In genomic region chr20:6827472-6827871, GRCh38 we compare ENCODE assay signal across 24 cellular contexts. TPM values are rescaled to one million over a fixed set of nuclear protein-coding genes. Genes with fewer than 3 reads are reported as not detected.
DNase-seq lines count a peak whose midpoint lies in the region; ATAC-seq, FAIRE-seq and TF ChIP-seq lines count a peak whose summit lies in the region.
"Had no signal": no experiment of that assay in that cellular context is flagged by ENCODE, and none has a peak within 500 bp of the region (broad histone marks: within the 10 kb centered on the region; RNA-seq: fewer than 3 reads in every experiment).

No MANE protein-coding gene starts in this region.

- no peaks in the 10 kb centered on the region for H3K79me1 ChIP-seq in mesendoderm (ENCODE audit: low read length)

- H3K4me1 ChIP-seq in HepG2 (ENCODE audit: insufficient read depth, low read length) (no peaks in the 10 kb centered on the region), right lobe of liver (peaks cover 0 to 3% (median 0%) of the 10 kb centered on the region in 4 donors), mesendoderm (ENCODE audit: control insufficient read depth, low read depth, low read length) (no peaks in the 10 kb centered on the region)
- H3K4me1 ChIP-seq: BE2C, BLaER1 had no signal

- intact Hi-C loops in HepG2 (cut with micrococcal nuclease; ENCODE audit: unreplicated experiment), result loop anchor here (5.0 kb wide), 1 partner anchor 445 kb away; no protein-coding TSS in a partner anchor
- intact Hi-C loops in right lobe of liver (cut with DNase I), result loop anchor here in 1 of 2 donors (10.0 kb wide), 1 partner anchor 193 kb away; no protein-coding TSS in a partner anchor

- ATAC-seq in HepG2 (no peak), right lobe of liver (no peak)

- POLR2A ChIA-PET in HepG2 (lab: Yijun Ruan, JAX), result no interaction called here

- peak overlapping the region; percentile 78 for H2BK15ac ChIP-seq in mesendoderm (replicated peaks; ENCODE audit: low read depth)

- H3K27me3 ChIP-seq in HepG2 (ENCODE audit: control insufficient read depth in 1 of 2, insufficient read depth in 2 of 2, low read length in 2 of 2) (no peaks in the 10 kb centered on the region), right lobe of liver (no peaks in the 10 kb centered on the region), mesendoderm (ENCODE audit: insufficient read depth, low read length, poor library complexity) (no peaks in the 10 kb centered on the region)
- H3K27me3 ChIP-seq: BE2C, BLaER1 had no signal

- H2BK120ac ChIP-seq in mesendoderm (ENCODE audit: low read depth, low read length), result no peak overlapping the region

- WGBS in HepG2 (ENCODE audit: low lambda C conversion rate), result 10% methylated on average over 4 of the region's 4 CpGs
- 64% methylated on average over 4 of the region's 4 CpGs for WGBS in right lobe of liver (ENCODE audit: insufficient coverage, low coverage, low lambda C conversion rate, missing lambda C conversion rate)
- WGBS in mesendoderm (ENCODE audit: extremely low coverage, insufficient coverage, low lambda C conversion rate), result no CpG with 5 or more reads among the region's 4 CpGs

- H3K27ac ChIP-seq in HepG2 (ENCODE audit: extremely low read length, insufficient read depth, low read length) (no peak overlapping the region), right lobe of liver (no peak overlapping the region), mesendoderm (ENCODE audit: low read depth, low read length) (no peak overlapping the region), caudate nucleus (ENCODE audit: low read depth, low read length) (no peak overlapping the region)
- H3K27ac ChIP-seq: BLaER1 had no signal

- no peak overlapping the region for H2BK5ac ChIP-seq in mesendoderm (ENCODE audit: low read length)

- FAIRE-seq in HepG2 (lab: Jason Lieb, UNC) (no peak), D721Med (lab: Jason Lieb, UNC) (no peak)
- FAIRE-seq: A204.1, G401.6, GM12891, GM19239 had no signal

- no peak overlapping the region for H3K9ac ChIP-seq in HepG2 (ENCODE audit: insufficient read depth, low read depth, low read length)
- H3K9ac ChIP-seq in mesendoderm (ENCODE audit: low read length), result no peak overlapping the region
- H3K9ac ChIP-seq: BLaER1 had no signal

- H3K79me2 ChIP-seq in HepG2 (ENCODE audit: insufficient read depth, low read length) (no peaks in the 10 kb centered on the region), mesendoderm (ENCODE audit: control insufficient read depth, insufficient read depth, low read length) (no peaks in the 10 kb centered on the region)

- H3K4ac ChIP-seq in mesendoderm (ENCODE audit: low read depth, low read length), result no peak overlapping the region

- no peaks in the 10 kb centered on the region for H3K36me3 ChIP-seq in HepG2 (replicated peaks in 1 of 2; ENCODE audit: control insufficient read depth in 1 of 2, insufficient read depth in 2 of 2, low read length in 2 of 2)
- H3K36me3 ChIP-seq in right lobe of liver, result no peaks in the 10 kb centered on the region
- no peaks in the 10 kb centered on the region for H3K36me3 ChIP-seq in mesendoderm (ENCODE audit: control insufficient read depth, insufficient read depth, low read length)
- H3K36me3 ChIP-seq: BE2C, BLaER1 had no signal

- BruUV-seq in HepG2 (replicated peaks; lab: Mats Ljungman, UMichigan), result no TSS peak

- H3K23ac ChIP-seq in mesendoderm (ENCODE audit: low read length), result no peak overlapping the region

- H3K4me2 ChIP-seq in HepG2 (ENCODE audit: low read depth, low read length), result no peak overlapping the region
- H3K4me2 ChIP-seq in mesendoderm (ENCODE audit: low read length), result no peak overlapping the region
- H3K4me2 ChIP-seq: BLaER1 had no signal

- in situ Hi-C loops in HepG2 (cut with HindIII; ENCODE audit: extremely low pct_ligation_motif_present, low pct_unique_long_range_greater_than_20kb), result no loop called here

- no peak for TF ChIP-seq POLR2A in HepG2 (IDR thresholded peaks at IDR 0.05; ENCODE audit: insufficient read depth in 1 of 2, low read depth in 2 of 2, low read length in 2 of 2)
- no peak for TF ChIP-seq POLR2A in right lobe of liver (IDR thresholded peaks at IDR 0.05)

- H2AFZ ChIP-seq in HepG2 (ENCODE audit: low read length), result no peak overlapping the region

- peak; percentile 36 for DNase-seq in NCI-H1105 treated with DMSO at 0.1 percent for 48 hours (lab: John Stamatoyannopoulos, UW)
- no peak for DNase-seq in NCI-H1105 (lab: John Stamatoyannopoulos, UW)
- DNase-seq in HepG2 (ENCODE audit: low spot score), result no peak
- no peak for DNase-seq in right lobe of liver
- DNase-seq in NCI-H524 treated with DMSO at 0.1 percent for 48 hours (lab: John Stamatoyannopoulos, UW), result peak; percentile 28
- DNase-seq in mesendoderm, result no peak
- DNase-seq in D721Med (ENCODE audit: insufficient read length, low spot score), result no peak
- DNase-seq in caudate nucleus (lab: John Stamatoyannopoulos, UW), result no peak
- DNase-seq: 8988T; ACHN; BE2C; C1 segment of cervical spinal cord; CD4-positive, alpha-beta memory T cell; CD4-positive, CD25-positive, alpha-beta regulatory T cell; CD8-positive, alpha-beta memory T cell; COR-L47; GF-D8 had no signal

- H4K8ac ChIP-seq in mesendoderm (ENCODE audit: low read depth, low read length), result no peak overlapping the region

- H4K20me1 ChIP-seq in HepG2 (ENCODE audit: insufficient read depth, low read length), result no peaks in the 10 kb centered on the region
- H4K20me1 ChIP-seq: BLaER1 had no signal

- no peak for TF ChIP-seq EP300 in HepG2 (IDR thresholded peaks at IDR 0.05; ENCODE audit: low read depth in 2 of 2, low read length in 2 of 2)
- no peak for TF ChIP-seq EP300 in HepG2 (CRISPR knock-in tag; IDR thresholded peaks at IDR 0.05; ENCODE audit: borderline replicate concordance)

- H3K56ac ChIP-seq in mesendoderm (ENCODE audit: low read length), result no peak overlapping the region

- H3K9me3 ChIP-seq in HepG2 (ENCODE audit: low read length), result no peaks in the 10 kb centered on the region
- H3K9me3 ChIP-seq in right lobe of liver, result no peaks in the 10 kb centered on the region
- H3K9me3 ChIP-seq: BE2C, BLaER1 had no signal

- H2AK5ac ChIP-seq in mesendoderm (ENCODE audit: low read length), result no peak overlapping the region

- H3K18ac ChIP-seq in mesendoderm (ENCODE audit: low read length), result no peak overlapping the region

- TF ChIP-seq RAD21 in HepG2 (CRISPR knock-in tag; IDR thresholded peaks at IDR 0.05), result no peak

- no peak overlapping the region for H4K5ac ChIP-seq in mesendoderm (ENCODE audit: low read length)

- CTCF ChIA-PET in HepG2 (lab: Yijun Ruan, JAX; ENCODE audit: low intra/inter-chr PET ratio, low total read pairs), result no interaction called here

- TF ChIP-seq CTCF in HepG2 (CRISPR knock-in tag; IDR thresholded peaks at IDR 0.05) (no peak), right lobe of liver (IDR thresholded peaks at IDR 0.05) (no peak), D721Med (IDR thresholded peaks at IDR 0.05; ENCODE audit: insufficient read depth, missing control alignments) (no peak)

- H3K4me3 ChIP-seq in HepG2 (replicated peaks in 1 of 3; ENCODE audit: insufficient read depth in 1 of 3, low read depth in 2 of 3, low read length in 3 of 3) (no peak overlapping the region), right lobe of liver (no peak overlapping the region), mesendoderm (ENCODE audit: low read length) (no peak overlapping the region)
- H3K4me3 ChIP-seq: BLaER1 had no signal

TF ChIP-seq in HepG2, 621 proteins besides CTCF, POLR2A, EP300 and RAD21:
- peak; percentile 62; the same call in 1 of the 2 replicates for TF ChIP-seq CEBPB (IDR thresholded peaks at IDR 0.05; ENCODE audit: borderline replicate concordance, low read depth, low read length)
- TF ChIP-seq ZMAT3 (CRISPR knock-in tag; conservative IDR thresholded peaks at IDR 0.05), result no peak
TF ChIP-seq in HepG2: peak in this region for 1.

RNA-seq across cellular contexts. Expression of gene BMP2, which starts 60.0 kb away (rescaled TPM):
- total RNA-seq in HepG2 (2016; rRNA removed; fragmentation: Illumina TruSeq; extraction: Trizol) (0.02 TPM in 1 of 2 replicates, not detected in the other), right lobe of liver (1 to 10 TPM; 1.4 to 9.3 (median 4.9) TPM)
- total RNA-seq in HepG2 (2016; cell fraction: cytosol; rRNA removed; fragmentation: Illumina TruSeq; extraction: Trizol; ENCODE audit: low read depth), result not detected in 2 replicates
- not detected in 2 replicates for total RNA-seq in HepG2 (2016; cell fraction: insoluble cytoplasmic fraction; rRNA removed; fragmentation: Illumina TruSeq; extraction: Trizol)
- total RNA-seq in HepG2 (2016; cell fraction: membrane; rRNA removed; fragmentation: Illumina TruSeq; extraction: Trizol), result 0.03 TPM in 1 of 2 replicates, not detected in the other
- total RNA-seq in HepG2 (2016; cell fraction: nucleus; rRNA removed; fragmentation: Illumina TruSeq; extraction: Trizol), result 0.09 TPM in 1 of 2 replicates, not detected in the other
- 0.03 and 0.05 TPM in 2 replicates for polyA plus RNA-seq in HepG2 (2011; rRNA removed)
- polyA plus RNA-seq in HepG2 (2011; cell fraction: cytosol; rRNA removed), result 0.01 TPM in 1 of 2 replicates, not detected in the other
- not detected in 2 replicates for polyA plus RNA-seq in HepG2 (2011; cell fraction: nucleus; rRNA removed)
- polyA plus RNA-seq in HepG2 (2012), result 0.09 TPM in 1 of 2 replicates, not detected in the other
- not detected in 2 replicates for polyA plus RNA-seq in HepG2 (2016; cell fraction: cytosol; fragmentation: Illumina TruSeq; extraction: Trizol; ENCODE audit: low read depth)
- polyA plus RNA-seq in HepG2 (2016; cell fraction: insoluble cytoplasmic fraction; fragmentation: Illumina TruSeq; extraction: Trizol; ENCODE audit: low read depth), result not detected in 2 replicates
- polyA plus RNA-seq in HepG2 (2016; cell fraction: membrane; fragmentation: Illumina TruSeq; extraction: Trizol; ENCODE audit: low read depth), result not detected in 2 replicates
- not detected in 2 replicates for polyA plus RNA-seq in HepG2 (2016; cell fraction: nucleus; fragmentation: Illumina TruSeq; extraction: Trizol; ENCODE audit: insufficient read depth, low read depth)
- 16.1 TPM in 1 of 2 replicates, not detected in the other for polyA minus RNA-seq in HepG2 (2011; rRNA and poly(A)+ RNA removed; ENCODE audit: low replicate concordance)
- polyA minus RNA-seq in HepG2 (2011; cell fraction: cytosol; rRNA and poly(A)+ RNA removed), result 0.18 TPM in 1 of 2 replicates, not detected in the other
- polyA minus RNA-seq in HepG2 (2011; cell fraction: nucleus; rRNA and poly(A)+ RNA removed), result 0.12 TPM in 1 of 2 replicates, not detected in the other
- polyA plus RNA-seq in mesendoderm (2013, experiment 1 of 2), result 50.4 TPM
- polyA plus RNA-seq in mesendoderm (2013, experiment 2 of 2), result 47.1 TPM
- total RNA-seq: A673; CD4-positive, alpha-beta memory T cell; CD4-positive, CD25-positive, alpha-beta regulatory T cell; CD8-positive, alpha-beta memory T cell had no signal
- polyA plus RNA-seq: CD14-positive monocyte; CD4-positive, alpha-beta memory T cell; CD4-positive, CD25-positive, alpha-beta regulatory T cell; CD8-positive, alpha-beta memory T cell had no signal

Comparison
In these comparisons a context has a peak if more than half of its experiments do, and no peak if none do; other contexts are left out.
1. DNase-seq: peak in NCI-H1105 treated with DMSO at 0.1 percent for 48 hours (single experiment) and NCI-H524 treated with DMSO at 0.1 percent for 48 hours (single experiment); none in NCI-H1105 (single experiment), HepG2 (single experiment), right lobe of liver (0 of 3), mesendoderm (single experiment), D721Med (single experiment) and caudate nucleus (0 of 61).